ENCODE assay signal across 18 cellular contexts in genomic region chr17:4837471-4838305, GRCh38. TPM values are rescaled to one million over a fixed set of nuclear protein-coding genes. Genes with fewer than 3 reads are reported as not detected.
DNase-seq lines count a peak whose midpoint lies in the region; ATAC-seq and TF ChIP-seq lines count a peak whose summit lies in the region.
"Had no signal": no experiment of that assay in that cellular context is flagged by ENCODE, and none has a peak within 500 bp of the region (broad histone marks: within the 10 kb centered on the region; RNA-seq: fewer than 3 reads in every experiment).

No MANE protein-coding gene starts in this region.

- H3K36me3 ChIP-seq in left ventricle myocardium inferior = no peaks in the 10 kb centered on the region
- H3K36me3 ChIP-seq: prostate gland, upper lobe of right lung had no signal

- no peaks in the 10 kb centered on the region for H3K9me3 ChIP-seq in left ventricle myocardium inferior (replicated peaks)
- H3K9me3 ChIP-seq: prostate gland, SJSA1, upper lobe of right lung had no signal

- H3K4me1 ChIP-seq in left ventricle myocardium inferior = peaks cover 78% of the 10 kb centered on the region
- H3K4me1 ChIP-seq: prostate gland had no signal

- intact Hi-C loops in left ventricle myocardium inferior (cut with micrococcal nuclease) = loop anchor here (10.0 kb wide), 1 partner anchor 47 kb away; no protein-coding TSS in a partner anchor

- peak; percentile 23 for TF ChIP-seq CTCF in left ventricle myocardium inferior (IDR thresholded peaks at IDR 0.05; ENCODE audit: borderline replicate concordance)

- no peak for ATAC-seq in HG03139 (IDR thresholded peaks at IDR 0.05; ENCODE audit: unreplicated experiment)
- ATAC-seq: activated CD8-positive, alpha-beta T cell treated with anti-CD3 and anti-CD28 coated beads, Interleukin-2, amount 10 ng/mL, durations not matched to agents 7 days and 5 days; upper lobe of right lung had no signal

- H3K4me3 ChIP-seq in left ventricle myocardium inferior = peak overlapping the region; percentile 25
- H3K4me3 ChIP-seq: prostate gland, SJSA1, upper lobe of right lung had no signal

- H3K27ac ChIP-seq in left ventricle myocardium inferior (replicated peaks) = peak overlapping the region; percentile 92
- H3K27ac ChIP-seq: prostate gland, SJSA1, upper lobe of right lung had no signal

- no peaks in the 10 kb centered on the region for H3K27me3 ChIP-seq in left ventricle myocardium inferior (ENCODE audit: low read depth)
- H3K27me3 ChIP-seq: SJSA1, upper lobe of right lung had no signal

- DNase-seq in Ammon's horn (ENCODE audit: low spot score) = peak; percentile 82
- peak in 41 of 58 donors; percentile 10 to 78 (median 44) for DNase-seq in anterior cingulate cortex (lab: John Stamatoyannopoulos, UW)
- peak; percentile 41 for DNase-seq in left ventricle myocardium inferior
- DNase-seq in occipital lobe (lab: John Stamatoyannopoulos, UW) = peak; percentile 54
- no peak for DNase-seq in NCI-H2227 (lab: John Stamatoyannopoulos, UW; ENCODE audit: unreplicated experiment)
- no peak for DNase-seq in OCI-M2 (lab: John Stamatoyannopoulos, UW; ENCODE audit: unreplicated experiment)
- no peak for DNase-seq in SKM-1 (lab: John Stamatoyannopoulos, UW; ENCODE audit: unreplicated experiment)
- DNase-seq: ACHN; activated CD8-positive, alpha-beta T cell treated with anti-CD3 and anti-CD28 coated beads, Interleukin-2, amount 10 ng/mL, durations not matched to agents 7 days and 5 days; aorta; foreskin fibroblast; NCI-H226; upper lobe of right lung had no signal

RNA-seq across cellular contexts. Expression of gene MINK1, which starts 4.5 kb away (rescaled TPM):
- total RNA-seq in left ventricle myocardium inferior = 50.9 TPM
- 18.4 TPM for total RNA-seq in occipital lobe

RNA-seq across cellular contexts. Expression of gene PLD2, which starts 30.7 kb away (rescaled TPM):
- total RNA-seq in left ventricle myocardium inferior (11.2 TPM), occipital lobe (6.1 TPM)

RNA-seq across cellular contexts. Expression of gene PSMB6, which starts 41.7 kb away (rescaled TPM):
- total RNA-seq in left ventricle myocardium inferior (183 TPM), occipital lobe (64.4 TPM)

RNA-seq across cellular contexts. Expression of gene GLTPD2, which starts 48.9 kb away (rescaled TPM):
- total RNA-seq in left ventricle myocardium inferior = not detected
- total RNA-seq in occipital lobe = not detected
- total RNA-seq: activated CD8-positive, alpha-beta T cell treated with anti-CD3 and anti-CD28 coated beads, Interleukin-2, amount 10 ng/mL, durations not matched to agents 7 days and 5 days; aorta; dermis microvascular lymphatic vessel endothelial cell; mononuclear cell; prostate gland; SJSA1; upper lobe of right lung had no signal

Comparison
In these comparisons a context has a peak if more than half of its experiments do, and no peak if none do; other contexts are left out.
1. DNase-seq: peak in Ammon's horn (single experiment), anterior cingulate cortex (41 of 58), left ventricle myocardium inferior (single experiment) and occipital lobe (single experiment); none in NCI-H2227 (single experiment), OCI-M2 (single experiment) and SKM-1 (single experiment).